ENCODE assay signal across 11 cellular contexts in genomic region chrX:78754917-78755316, GRCh38.
DNase-seq lines count a peak whose midpoint lies in the region; ATAC-seq and TF ChIP-seq lines count a peak whose summit lies in the region.
"Had no signal": no experiment of that assay in that cellular context is flagged by ENCODE, and none has a peak within 500 bp of the region (broad histone marks: within the 10 kb centered on the region; RNA-seq: fewer than 3 reads in every experiment).

No MANE protein-coding gene starts in this region.

- CTCF ChIA-PET in GM10248 (lab: Yijun Ruan, JAX), result no interaction called here

- TF ChIP-seq CTCF in GM10248 (IDR thresholded peaks at IDR 0.05; ENCODE audit: control extremely low read depth, extremely low read depth, low read depth, missing control alignments), result peak; percentile 24
- TF ChIP-seq CTCF in NB4 (IDR thresholded peaks at IDR 0.05; ENCODE audit: low read depth, low read length), result no peak

- ATAC-seq in GM19395 (IDR thresholded peaks at IDR 0.05; ENCODE audit: unreplicated experiment), result peak; percentile 97
- peak; percentile 88 for ATAC-seq in HG02973 (IDR thresholded peaks at IDR 0.05; ENCODE audit: unreplicated experiment)
- ATAC-seq: activated T-cell treated with anti-CD3 and anti-CD28 coated beads, Interleukin-2, amount 50 U/mL, for 4 hours had no signal

- DNase-seq in GM10248 (ENCODE audit: extremely low spot score) (peak; percentile 12), NB4 (ENCODE audit: low read depth) (peak; percentile 1), middle frontal gyrus (ENCODE audit: extremely low spot score, low spot score) (no peak), glomerular visceral epithelial cell (ENCODE audit: extremely low spot score) (no peak), DMS53 treated with DMSO at 0.1 percent for 48 hours (lab: John Stamatoyannopoulos, UW; ENCODE audit: unreplicated experiment) (no peak)
- DNase-seq in stimulated activated CD4-positive, alpha-beta T cell treated with anti-CD3 and anti-CD28 coated beads, Interleukin-12 subunit alpha, Interleukin-12 subunit beta, amount 100 ng/mL, for 4 hours, result no peak
- DNase-seq: activated T-cell treated with anti-CD3 and anti-CD28 coated beads, Interleukin-2, amount 50 U/mL, for 4 hours; NCI-H1436; T-helper 1 cell had no signal

- no peak for TF ChIP-seq POLR2A in NB4 (IDR thresholded peaks at IDR 0.05; ENCODE audit: extremely low read depth, insufficient read length)

- H3K4me3 ChIP-seq in NB4 (ENCODE audit: low read depth, low read length), result no peak overlapping the region

- POLR2A ChIA-PET in GM10248 (lab: Yijun Ruan, JAX), result no interaction called here

Comparison
In these comparisons a context has a peak if more than half of its experiments do, and no peak if none do; other contexts are left out.
1. DNase-seq: peak in GM10248 (single experiment) and NB4 (single experiment); none in middle frontal gyrus (single experiment), glomerular visceral epithelial cell (single experiment), DMS53 treated with DMSO at 0.1 percent for 48 hours (single experiment) and stimulated activated CD4-positive, alpha-beta T cell treated with anti-CD3 and anti-CD28 coated beads, Interleukin-12 subunit alpha, Interleukin-12 subunit beta, amount 100 ng/mL, for 4 hours (single experiment).